Comparison of ENCODE assay signal across 19 cellular contexts in genomic region chr6:71028877-71029252, GRCh38.
DNase-seq lines count a peak whose midpoint lies in the region; ATAC-seq, FAIRE-seq and TF ChIP-seq lines count a peak whose summit lies in the region.
"Had no signal": no experiment of that assay in that cellular context is flagged by ENCODE, and none has a peak within 500 bp of the region (broad histone marks: within the 10 kb centered on the region; RNA-seq: fewer than 3 reads in every experiment).

No MANE protein-coding gene starts in this region.

- CTCF ChIA-PET in H1 (lab: Charles Lee; ENCODE audit: partially characterized antibody): interaction anchor here (0.6 to 1.7 kb wide), 4 partner anchors 10 to 464 kb away, joined by 3 to 4 read pairs (median 4); no protein-coding TSS in a partner anchor

- H3K27ac Mint-ChIP-seq in brain: peak overlapping the region; percentile 46 to 89 (median 62)
- peak overlapping the region; percentile 28 for H3K27ac Mint-ChIP-seq in neural progenitor cell
- H3K27ac Mint-ChIP-seq: CD8-positive, alpha-beta T cell had no signal

- H3F3A ChIP-seq in neural progenitor cell (ENCODE audit: low read depth): no peaks in the 10 kb centered on the region

- H3K27me3 Mint-ChIP-seq in brain (no peaks in the 10 kb centered on the region), neural progenitor cell (ENCODE audit: insufficient read depth, low read depth) (peaks cover 5% of the 10 kb centered on the region)

- FAIRE-seq in H1 (lab: Jason Lieb, UNC): no peak
- FAIRE-seq: A549, D721Med, G401.6, GM12891, H54 had no signal

- H2BK5ac ChIP-seq in H1 (ENCODE audit: low read depth, low read length): no peak overlapping the region

- H3K4me1 ChIP-seq in HUES6 (ENCODE audit: control insufficient read depth, insufficient read depth, low read length) (peaks cover 12% of the 10 kb centered on the region), H1 (replicated peaks in 1 of 4; ENCODE audit: control insufficient read depth in 3 of 4, insufficient read depth in 4 of 4, low read length in 3 of 4) (peaks cover 0 to 4% (median 3%) of the 10 kb centered on the region in 4 experiments; a peak in 4 of 7 replicates), neural progenitor cell (no peaks in the 10 kb centered on the region), body of pancreas (no peaks in the 10 kb centered on the region)
- H3K4me1 ChIP-seq: A549 had no signal

- DNase-seq in H1 (ENCODE audit: low read depth in 1 of 2, low spot score in 2 of 2) (no peak), neural progenitor cell (ENCODE audit: low spot score) (no peak), NCI-H2171 (lab: John Stamatoyannopoulos, UW) (no peak), body of pancreas (no peak)
- no peak for DNase-seq in stimulated activated CD4-positive, alpha-beta T cell treated with anti-CD3 and anti-CD28 coated beads, Interleukin-12 subunit alpha, Interleukin-12 subunit beta, amount 100 ng/mL, for 4 hours
- no peak for DNase-seq in activated effector memory CD4-positive, alpha-beta T cell treated with Interleukin-2 at 50 U/mL for 16 hours
- DNase-seq: BE2C; CD8-positive, alpha-beta T cell; COR-L47; DMS79 treated with DMSO at 0.1 percent for 48 hours; EL had no signal

- H3K9me3 ChIP-seq in HUES6 (ENCODE audit: control insufficient read depth, insufficient read depth, low read depth, low read length) (no peaks in the 10 kb centered on the region), H1 (ENCODE audit: insufficient read depth in 2 of 2, low read depth in 1 of 2, low read length in 1 of 2) (no peaks in the 10 kb centered on the region), neural progenitor cell (ENCODE audit: low read depth) (no peaks in the 10 kb centered on the region), body of pancreas (no peaks in the 10 kb centered on the region)
- H3K9me3 ChIP-seq: A549, BE2C had no signal

- no peak overlapping the region for H2BK12ac ChIP-seq in H1 (ENCODE audit: low read depth, low read length)

- no peak overlapping the region for H3K4me2 ChIP-seq in H1 (ENCODE audit: insufficient read depth in 1 of 2, low read depth in 2 of 2, low read length in 2 of 2)
- no peak overlapping the region for H3K4me2 ChIP-seq in neural progenitor cell
- H3K4me2 ChIP-seq: A549 had no signal

- H3K4me3 Mint-ChIP-seq in brain (no peak overlapping the region), neural progenitor cell (no peak overlapping the region)
- H3K4me3 Mint-ChIP-seq: CD8-positive, alpha-beta T cell had no signal

- no peak overlapping the region for H3K4ac ChIP-seq in H1 (replicated peaks; ENCODE audit: insufficient read length, low read depth, low read length)

- H3K23ac ChIP-seq in H1 (ENCODE audit: insufficient read length): no peak overlapping the region

- H3K18ac ChIP-seq in H1 (ENCODE audit: extremely low read depth, low read length): no peak overlapping the region; the same call in 1 of the 2 replicates

- no peak overlapping the region for H2BK20ac ChIP-seq in H1 (ENCODE audit: low read length)

- H2AFZ ChIP-seq in H1 (ENCODE audit: low read length) (peak overlapping the region; percentile 92; the same call in 1 of the 2 replicates), neural progenitor cell (replicated peaks) (peak overlapping the region; percentile 92)

- 91% methylated on average over 4 of the region's 4 CpGs; no CpG with 5 or more reads in 1 of the 2 experiments for WGBS in H1 (ENCODE audit: extremely low coverage in 1 of 2, insufficient coverage in 1 of 2, insufficient read length in 1 of 2, insufficient replicate concordance in 2 of 2, low coverage in 1 of 2, low lambda C conversion rate in 2 of 2, missing lambda C conversion rate in 1 of 2), 2 experiments
- WGBS in body of pancreas, 2 donors: 79 to 84% methylated on average over 3 of the region's 4 CpGs

- H4K8ac ChIP-seq in H1 (ENCODE audit: extremely low read depth, insufficient read depth, low read length): no peak overlapping the region

- peaks cover 63% of the 10 kb centered on the region for H3K4me1 Mint-ChIP-seq in brain
- H3K4me1 Mint-ChIP-seq in neural progenitor cell: peaks cover 40% of the 10 kb centered on the region

- no peak overlapping the region for H3K14ac ChIP-seq in H1 (ENCODE audit: insufficient read length)

- peak in 1 of 2 experiments; percentile 14; a peak in 1 of 4 replicates for TF ChIP-seq RAD21 in H1 (IDR thresholded peaks at IDR 0.05 in 1 of 2, conservative IDR thresholded peaks at IDR 0.05 in 1 of 2; ENCODE audit: low read depth in 2 of 2, low read length in 2 of 2)

- no peak for TF ChIP-seq CTCF in brain (conservative IDR thresholded peaks at IDR 0.05)
- peak in 1 of 3 experiments; percentile 11; a peak in 1 of 4 replicates for TF ChIP-seq CTCF in H1 (IDR thresholded peaks at IDR 0.05; ENCODE audit: control extremely low read depth in 1 of 3, insufficient read depth in 1 of 3, low read depth in 1 of 3, low read length in 3 of 3)
- TF ChIP-seq CTCF in neural progenitor cell (IDR thresholded peaks at IDR 0.05): no peak
- TF ChIP-seq CTCF in body of pancreas (IDR thresholded peaks at IDR 0.05): no peak

- H3K27me3 ChIP-seq in HUES6 (ENCODE audit: control insufficient read depth, insufficient read depth, low read length): no peaks in the 10 kb centered on the region
- no peaks in the 10 kb centered on the region for H3K27me3 ChIP-seq in H1 (replicated peaks in 1 of 4; ENCODE audit: control insufficient read depth in 3 of 4, extremely low read depth in 1 of 4, insufficient read depth in 3 of 4, low read length in 3 of 4)
- H3K27me3 ChIP-seq in neural progenitor cell: no peaks in the 10 kb centered on the region
- H3K27me3 ChIP-seq in body of pancreas: no peaks in the 10 kb centered on the region
- H3K27me3 ChIP-seq: BE2C had no signal

- H4K20me1 ChIP-seq in H1 (replicated peaks in 1 of 2; ENCODE audit: control insufficient read depth in 1 of 2, insufficient read depth in 2 of 2, low read length in 2 of 2): no peaks in the 10 kb centered on the region
- no peaks in the 10 kb centered on the region for H4K20me1 ChIP-seq in neural progenitor cell (ENCODE audit: low read depth)

- no peaks in the 10 kb centered on the region for H3K36me3 ChIP-seq in HUES6 (ENCODE audit: control insufficient read depth, insufficient read depth, low read length)
- no peaks in the 10 kb centered on the region for H3K36me3 ChIP-seq in H1 (ENCODE audit: control insufficient read depth in 2 of 4, insufficient read depth in 4 of 4, low read length in 3 of 4)
- H3K36me3 ChIP-seq in neural progenitor cell: no peaks in the 10 kb centered on the region
- no peaks in the 10 kb centered on the region for H3K36me3 ChIP-seq in body of pancreas (replicated peaks in 1 of 2; ENCODE audit: insufficient read depth in 1 of 2, low read depth in 2 of 2)
- H3K36me3 ChIP-seq: BE2C had no signal

- TF ChIP-seq POLR2A in H1 (IDR thresholded peaks at IDR 0.05; ENCODE audit: control extremely low read depth in 1 of 2, low read depth in 2 of 2, low read length in 2 of 2): no peak
- TF ChIP-seq POLR2A in body of pancreas (IDR thresholded peaks at IDR 0.05): no peak

- peak overlapping the region; percentile 5; the same call in 1 of the 2 replicates for H3K27ac ChIP-seq in HUES6 (ENCODE audit: low read depth, low read length)
- H3K27ac ChIP-seq in H1 (ENCODE audit: low read depth, low read length): no peak overlapping the region
- H3K27ac ChIP-seq in neural progenitor cell: no peak overlapping the region
- no peak overlapping the region for H3K27ac ChIP-seq in body of pancreas
- H3K27ac ChIP-seq: A549, C4-2B had no signal

- no peaks in the 10 kb centered on the region for H3K23me2 ChIP-seq in H1 (ENCODE audit: low read depth, low read length)

- no peak overlapping the region for H2BK15ac ChIP-seq in H1 (ENCODE audit: low read length)

- H4K5ac ChIP-seq in H1 (ENCODE audit: insufficient read length, low read depth, low read length): no peak overlapping the region

- no peak for ATAC-seq in body of pancreas
- ATAC-seq: A549; CD8-positive, alpha-beta T cell had no signal

- H3K56ac ChIP-seq in H1 (replicated peaks; ENCODE audit: insufficient read length, low read depth, low read length): no peak overlapping the region

- no peaks in the 10 kb centered on the region for H3K79me1 ChIP-seq in H1 (ENCODE audit: low read depth, low read length)

- H3K9ac ChIP-seq in HUES6 (ENCODE audit: low read length): peak overlapping the region; percentile 59
- H3K9ac ChIP-seq in H1 (replicated peaks in 1 of 4; ENCODE audit: extremely low read depth in 1 of 4, low read depth in 3 of 4, low read length in 3 of 4): no peak overlapping the region
- no peak overlapping the region for H3K9ac ChIP-seq in neural progenitor cell

- intact Hi-C loops in body of pancreas (cut with DNase I): no loop called here

- H3K79me2 ChIP-seq in H1 (ENCODE audit: control insufficient read depth in 1 of 2, insufficient read depth in 2 of 2, low read length in 2 of 2) (no peaks in the 10 kb centered on the region), neural progenitor cell (ENCODE audit: low read depth) (no peaks in the 10 kb centered on the region)

- peaks cover 5 to 37% (median 13%) of the 10 kb centered on the region in 5 experiments for H3K9me3 Mint-ChIP-seq in brain
- peaks cover 16% of the 10 kb centered on the region for H3K9me3 Mint-ChIP-seq in neural progenitor cell
- H3K9me3 Mint-ChIP-seq: CD8-positive, alpha-beta T cell had no signal

- H3K4me3 ChIP-seq in HUES6 (ENCODE audit: low read depth, low read length) (no peak overlapping the region), H1 (ENCODE audit: extremely low read depth in 1 of 4, insufficient read depth in 2 of 4, low read depth in 3 of 4, low read length in 4 of 4) (no peak overlapping the region), neural progenitor cell (no peak overlapping the region), body of pancreas (no peak overlapping the region)
- H3K4me3 ChIP-seq: A549 had no signal

- no peak for TF ChIP-seq EP300 in H1 (IDR thresholded peaks at IDR 0.05; ENCODE audit: borderline replicate concordance in 1 of 2, low read depth in 2 of 2, low read length in 2 of 2)

- H2BK120ac ChIP-seq in H1 (replicated peaks; ENCODE audit: low read depth, low read length): no peak overlapping the region

- H3K36me3 Mint-ChIP-seq in brain (no peaks in the 10 kb centered on the region), neural progenitor cell (no peaks in the 10 kb centered on the region)
- H3K36me3 Mint-ChIP-seq: CD8-positive, alpha-beta T cell had no signal

- POLR2A ChIA-PET in H1 (lab: Charles Lee; ENCODE audit: partially characterized antibody): no interaction called here

- no peak overlapping the region for H2AK5ac ChIP-seq in H1 (ENCODE audit: low read depth, low read length)

- H4K91ac ChIP-seq in H1 (replicated peaks; ENCODE audit: insufficient read length, low read length): no peak overlapping the region

TF ChIP-seq in H1, 55 proteins besides CTCF, POLR2A, EP300 and RAD21:
- TF ChIP-seq SIX5 (IDR thresholded peaks at IDR 0.05; ENCODE audit: low read depth, low read length): no peak
- TF ChIP-seq HDAC2 (IDR thresholded peaks at IDR 0.05; ENCODE audit: borderline replicate concordance in 1 of 2, low read depth in 2 of 2, low read length in 2 of 2): no peak
- no peak for TF ChIP-seq KDM1A (IDR thresholded peaks at IDR 0.05; ENCODE audit: borderline replicate concordance, low read length)
- no peak for TF ChIP-seq TCF12 (IDR thresholded peaks at IDR 0.05; ENCODE audit: low read depth, low read length)
